ENCODE assay signal across 8 cellular contexts in genomic region chr14:90396342-90397339, GRCh38. TPM values are rescaled to one million over a fixed set of nuclear protein-coding genes. Genes with fewer than 3 reads are reported as not detected.
DNase-seq lines count a peak whose midpoint lies in the region; ATAC-seq and TF ChIP-seq lines count a peak whose summit lies in the region.

Gene CALM1, plus strand, starts transcription at chr14:90397029. Its CDS starts 202 bp downstream, at chr14:90397231.

- peak in 2 of 4 donors; percentile 9 to 91 for TF ChIP-seq EP300 in upper lobe of left lung (IDR thresholded peaks at IDR 0.05)

- 1% methylated on average over 80 to 89 of the region's 89 CpGs for WGBS in adipose tissue, 3 donors
- 1 to 4% (median 2%) methylated on average over 25 to 89 of the region's 89 CpGs for WGBS in heart left ventricle, 4 donors
- 2 to 6% methylated on average over 21 to 79 of the region's 89 CpGs for WGBS in upper lobe of left lung, 2 donors

- peak within 1 kb of the TSS; percentile 88 to 96 for H3K27ac Mint-ChIP-seq in T-cell

- DNase-seq in GM12864 (ENCODE audit: low read depth), result peak; percentile 89
- peak; percentile 85 for DNase-seq in NCI-H1105 (lab: John Stamatoyannopoulos, UW)
- peak; percentile 89 to 98 (median 96) for DNase-seq in T-cell
- peak; percentile 93 to 98 (median 96) for DNase-seq in heart left ventricle
- peak; percentile 97 for DNase-seq in posterior vena cava (ENCODE audit: low spot score)
- DNase-seq in upper lobe of left lung, result peak; percentile 89 to 98

- ATAC-seq in HG02610 (IDR thresholded peaks at IDR 0.05; ENCODE audit: unreplicated experiment) (peak; percentile 71), T-cell (replicated peaks in 1 of 4) (peak; percentile 69 to 75 (median 71)), heart left ventricle (peak; percentile 65 to 87 (median 80)), upper lobe of left lung (ENCODE audit: low FRiP score in 2 of 2) (peak; percentile 94 to 95)

- H3K4me1 ChIP-seq in heart left ventricle (peaks cover 10 to 39% (median 32%) of the 10 kb centered on the region in 12 donors), upper lobe of left lung (peaks cover 26 to 37% (median 30%) of the 10 kb centered on the region in 4 donors)

- H3K9me3 ChIP-seq in heart left ventricle (no peaks in the 10 kb centered on the region), upper lobe of left lung (no peaks in the 10 kb centered on the region)

- peaks cover 26% of the 10 kb centered on the region for H3K36me3 Mint-ChIP-seq in T-cell

- H3K27ac ChIP-seq in adipose tissue (ENCODE audit: low read depth, low read length), result peak within 1 kb of the TSS; percentile 56
- peak within 1 kb of the TSS; percentile 81 to 97 (median 93) for H3K27ac ChIP-seq in heart left ventricle
- peak within 1 kb of the TSS; percentile 86 to 95 (median 92) for H3K27ac ChIP-seq in upper lobe of left lung

- TF ChIP-seq POLR2A in heart left ventricle (IDR thresholded peaks at IDR 0.05) (peak; percentile 67 to 99), upper lobe of left lung (IDR thresholded peaks at IDR 0.05) (peak; percentile 99 to 100 (median 100))

- H3K27me3 Mint-ChIP-seq in T-cell, result no peaks in the 10 kb centered on the region

- peak within 1 kb of the TSS; percentile 97 for H3K4me3 ChIP-seq in GM12864 (ENCODE audit: low read depth, low read length)
- H3K4me3 ChIP-seq in heart left ventricle, result peak within 1 kb of the TSS; percentile 68 to 100 (median 98)
- peak within 1 kb of the TSS; percentile 89 to 100 (median 94) for H3K4me3 ChIP-seq in upper lobe of left lung

- no peak for TF ChIP-seq CTCF in GM12864 (IDR thresholded peaks at IDR 0.05; ENCODE audit: low read depth, low read length, missing control alignments)
- peak in 2 of 12 donors; percentile 3 to 13 for TF ChIP-seq CTCF in heart left ventricle (IDR thresholded peaks at IDR 0.05)
- TF ChIP-seq CTCF in upper lobe of left lung (IDR thresholded peaks at IDR 0.05), result peak in 4 of 6 experiments; percentile 39 to 59 (median 57)

- intact Hi-C loops in heart left ventricle (cut with DNase I), result loop anchor here in 9 of 10 donors (1.0 to 10.0 kb wide), 15 partner anchors 13 to 666 kb away; partner anchors contain the start of genes NRDE2 (in 4 of the 9) and RPS6KA5 (in 1 of the 9)
- intact Hi-C loops in posterior vena cava (cut with DNase I), result loop anchor here in 1 of 2 donors (5.0 to 10.0 kb wide), 3 partner anchors 92 to 358 kb away; no protein-coding TSS in a partner anchor

- H3K27me3 ChIP-seq in heart left ventricle (no peaks in the 10 kb centered on the region), upper lobe of left lung (no peaks in the 10 kb centered on the region)

- POLR2A ChIA-PET in T-cell (lab: Charles Lee), result interaction anchor here (0.6 to 3.1 kb wide), 8 partner anchors 11 to 391 kb away, joined by 4 to 33 read pairs (median 6); no protein-coding TSS in a partner anchor

- H3K4me3 Mint-ChIP-seq in T-cell, result peak within 1 kb of the TSS; percentile 90 to 97 (median 95)

- H3K4me1 Mint-ChIP-seq in T-cell, result peaks cover 36 to 40% (median 36%) of the 10 kb centered on the region in 3 donors

- H3K9me3 Mint-ChIP-seq in T-cell, result no peaks in the 10 kb centered on the region

- CTCF ChIA-PET in T-cell (lab: Charles Lee), result interaction anchor here in 1 of 2 donors (0.7 kb wide), 1 partner anchor 887 kb away, joined by 3 read pairs; no protein-coding TSS in a partner anchor

- H3K36me3 ChIP-seq in heart left ventricle (peaks cover 0 to 18% (median 16%) of the 10 kb centered on the region in 9 donors), upper lobe of left lung (peaks cover 4 to 17% (median 9%) of the 10 kb centered on the region in 4 donors)

RNA-seq across cellular contexts. Expression of gene CALM1, which starts in this region (rescaled TPM):
- total RNA-seq in T-cell (100 to 1,000 TPM; 642 to 952 (median 674) TPM), heart left ventricle (100 to 1,000 TPM; 397 to 784 (median 503) TPM), posterior vena cava (100 to 1,000 TPM; 662 to 764 TPM), upper lobe of left lung (100 to 1,000 TPM; 186 to 586 (median 415) TPM)
- polyA plus RNA-seq in adipose tissue (100 to 1,000 TPM; 170 to 442 (median 252) TPM), heart left ventricle (100 to 1,000 TPM; 307 to 388 TPM)

Comparison
In these comparisons a context has a peak if more than half of its experiments do, and no peak if none do; other contexts are left out.
1. Peak in every context shown above with its lines: DNase-seq, ATAC-seq, H3K4me3 ChIP-seq and H3K27ac ChIP-seq.